In the genomic region with DNA sequence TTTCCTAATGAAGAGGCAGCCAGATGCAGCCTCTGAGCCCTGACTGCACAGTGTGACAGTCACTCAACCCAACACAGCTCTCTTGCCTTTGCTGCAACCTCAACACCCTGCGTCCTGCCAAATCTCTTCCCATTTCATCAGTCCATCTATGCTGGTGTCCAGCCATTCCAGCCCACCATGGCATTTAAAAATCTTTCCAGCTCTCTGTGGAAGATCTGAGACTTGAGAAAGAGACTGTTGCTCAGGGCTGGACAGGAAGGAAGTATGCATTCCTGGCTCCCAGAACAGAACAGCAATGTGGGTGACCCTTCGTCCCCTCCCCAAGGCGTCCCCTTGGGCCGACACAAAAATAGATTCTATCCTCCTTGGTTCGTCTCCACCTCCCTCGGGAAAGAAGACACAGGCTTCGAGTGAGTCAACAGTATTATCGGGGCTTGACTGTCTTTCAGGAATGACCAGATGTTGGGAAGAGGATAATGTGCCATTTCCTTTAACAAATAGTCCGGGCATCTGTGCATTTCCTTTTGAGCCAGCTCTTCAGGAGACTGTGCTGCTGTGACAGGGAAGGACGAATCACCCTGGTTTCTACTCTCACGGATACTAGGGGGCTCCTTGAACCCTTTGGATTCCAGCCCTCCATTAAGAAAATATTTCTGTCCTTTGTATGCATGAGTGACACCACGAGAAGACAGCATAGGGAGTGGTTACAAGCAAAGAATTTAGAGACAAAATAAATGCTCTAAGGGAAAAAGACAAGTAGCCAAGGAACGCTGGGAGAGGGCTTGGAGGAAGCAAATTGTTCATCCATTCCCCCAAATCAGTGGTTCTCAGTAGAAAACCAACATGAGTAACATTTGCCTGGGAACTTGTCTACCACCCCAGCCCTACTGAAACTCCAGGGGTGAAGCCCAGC, we compare ENCODE assay signal across 10 cellular contexts.
A peak's percentile ranks its signal among the peaks of the same experiment; 100 is the strongest.
DNase-seq lines count a peak whose midpoint lies in the region; ATAC-seq and TF ChIP-seq lines count a peak whose summit lies in the region.
"Had no signal": no experiment of that assay in that cellular context is flagged by ENCODE, and none has a peak within 500 bp of the region (broad histone marks: within the 10 kb centered on the region; RNA-seq: fewer than 3 reads in every experiment).

No MANE protein-coding gene starts in this region.

- H4K5ac ChIP-seq in mesendoderm (ENCODE audit: low read length), result no peak overlapping the region

- H3K9ac ChIP-seq in mesendoderm (ENCODE audit: low read length), result no peak overlapping the region

- no peak overlapping the region for H2BK5ac ChIP-seq in mesendoderm (ENCODE audit: low read length)

- 47 to 63% methylated on average over 13 of the region's 13 CpGs for WGBS in upper lobe of left lung, 2 donors
- WGBS in mesendoderm (ENCODE audit: extremely low coverage, insufficient coverage, low lambda C conversion rate), result no CpG with 5 or more reads among the region's 13 CpGs

- no peaks in the 10 kb centered on the region for H3K79me2 ChIP-seq in mesendoderm (ENCODE audit: control insufficient read depth, insufficient read depth, low read length)

- peak overlapping the region; percentile 39 to 67 (median 60) for H3K27ac ChIP-seq in upper lobe of left lung
- no peak overlapping the region for H3K27ac ChIP-seq in mesendoderm (ENCODE audit: low read depth, low read length)

- no peak for TF ChIP-seq POLR2A in upper lobe of left lung (IDR thresholded peaks at IDR 0.05)

- H3K36me3 ChIP-seq in upper lobe of left lung, result no peaks in the 10 kb centered on the region
- no peaks in the 10 kb centered on the region for H3K36me3 ChIP-seq in mesendoderm (ENCODE audit: control insufficient read depth, insufficient read depth, low read length)

- H3K9me3 ChIP-seq in upper lobe of left lung, result no peaks in the 10 kb centered on the region

- no peak for TF ChIP-seq CTCF in cardiac fibroblast (IDR thresholded peaks at IDR 0.05; ENCODE audit: low read depth, low read length)
- TF ChIP-seq CTCF in upper lobe of left lung (IDR thresholded peaks at IDR 0.05), result no peak

- no peak overlapping the region for H3K4me2 ChIP-seq in mesendoderm (ENCODE audit: low read length)

- no peak overlapping the region for H2BK15ac ChIP-seq in mesendoderm (replicated peaks; ENCODE audit: low read depth)

- H3K27me3 ChIP-seq in upper lobe of left lung (no peaks in the 10 kb centered on the region), mesendoderm (ENCODE audit: insufficient read depth, low read length, poor library complexity) (no peaks in the 10 kb centered on the region)

- H3K4ac ChIP-seq in mesendoderm (ENCODE audit: low read depth, low read length), result no peak overlapping the region

- H3K4me3 ChIP-seq in cardiac fibroblast (replicated peaks in 1 of 2; ENCODE audit: low read depth in 2 of 2, low read length in 2 of 2) (no peak overlapping the region), upper lobe of left lung (no peak overlapping the region), mesendoderm (ENCODE audit: low read length) (no peak overlapping the region)

- H3K4me1 ChIP-seq in upper lobe of left lung (peaks cover 25 to 39% (median 32%) of the 10 kb centered on the region in 4 donors), mesendoderm (ENCODE audit: control insufficient read depth, low read depth, low read length) (no peaks in the 10 kb centered on the region)

- H3K79me1 ChIP-seq in mesendoderm (ENCODE audit: low read length), result no peaks in the 10 kb centered on the region

- no peak overlapping the region for H3K18ac ChIP-seq in mesendoderm (ENCODE audit: low read length)

- no peak overlapping the region for H2AK5ac ChIP-seq in mesendoderm (ENCODE audit: low read length)

- TF ChIP-seq EP300 in upper lobe of left lung (IDR thresholded peaks at IDR 0.05), result peak in 1 of 4 donors; percentile 15

- no peak overlapping the region for H4K8ac ChIP-seq in mesendoderm (ENCODE audit: low read depth, low read length)

- no peak overlapping the region for H3K23ac ChIP-seq in mesendoderm (ENCODE audit: low read length)

- DNase-seq in NCI-H1694 (lab: John Stamatoyannopoulos, UW), result peak; percentile 2
- DNase-seq in NCI-H1694 treated with DMSO at 0.1 percent for 48 hours (lab: John Stamatoyannopoulos, UW), result no peak
- DNase-seq in cardiac fibroblast (ENCODE audit: low read depth in 2 of 2), result peak; percentile 63 to 68
- peak; percentile 53 to 80 for DNase-seq in lung microvascular endothelial cell (ENCODE audit: low read depth in 2 of 2)
- DNase-seq in upper lobe of left lung, result no peak
- no peak for DNase-seq in mesendoderm
- no peak for DNase-seq in retina
- DNase-seq in cortex of kidney (lab: John Stamatoyannopoulos, UW), result no peak
- DNase-seq: activated naive CD4-positive, alpha-beta T cell treated with anti-CD3 and anti-CD28 coated beads for 36 hours; KG1 had no signal

- H3K56ac ChIP-seq in mesendoderm (ENCODE audit: low read length), result no peak overlapping the region

- ATAC-seq in upper lobe of left lung (ENCODE audit: low FRiP score in 2 of 2), result no peak

- no peak overlapping the region for H2BK120ac ChIP-seq in mesendoderm (ENCODE audit: low read depth, low read length)

Comparison
In these comparisons a context has a peak if more than half of its experiments do, and no peak if none do; other contexts are left out.
1. DNase-seq: peak in NCI-H1694 (single experiment), cardiac fibroblast (2 of 2) and lung microvascular endothelial cell (2 of 2); none in NCI-H1694 treated with DMSO at 0.1 percent for 48 hours (single experiment), upper lobe of left lung (0 of 2), mesendoderm (single experiment), retina (single experiment) and cortex of kidney (single experiment).